In genomic region chr11:10746871-10747270, GRCh38 we compare ENCODE assay signal across 1 cellular context.
A peak's percentile ranks its signal among the peaks of the same experiment; 100 is the strongest.
TF ChIP-seq lines count a peak whose summit lies in the region.

No MANE protein-coding gene starts in this region.

TF ChIP-seq in K562, 482 proteins besides CTCF, POLR2A, EP300 and RAD21 (continued from another document):
- TF ChIP-seq ATF3 (IDR thresholded peaks at IDR 0.05) (peak; percentile 36; the same call in 1 of the 2 replicates), ATF3 (CRISPR knock-in tag; conservative IDR thresholded peaks at IDR 0.05) (no peak), MYC (IDR thresholded peaks at IDR 0.05; ENCODE audit: low read depth, low read length) (no peak), MYC (CRISPR knock-in tag; IDR thresholded peaks at IDR 0.05; ENCODE audit: borderline replicate concordance, low read depth) (no peak)
TF ChIP-seq in K562: peak in this region for 3.
